In genomic region chr17:50550661-50551432, GRCh38 we compare ENCODE assay signal across 1 cellular context.
TF ChIP-seq lines count a peak whose summit lies in the region.

No MANE protein-coding gene starts in this region.

TF ChIP-seq in HepG2, 621 proteins besides CTCF, POLR2A, EP300 and RAD21 (continued from another document and continues in another):
- TF ChIP-seq PREB (CRISPR knock-in tag; IDR thresholded peaks at IDR 0.05): no peak
- no peak for TF ChIP-seq GABPA (IDR thresholded peaks at IDR 0.05; ENCODE audit: low read depth, low read length)
- TF ChIP-seq GABPA (CRISPR knock-in tag; IDR thresholded peaks at IDR 0.05; ENCODE audit: low read depth): no peak
- TF ChIP-seq ZNF317 (CRISPR knock-in tag; IDR thresholded peaks at IDR 0.05): no peak
- TF ChIP-seq AHR (CRISPR knock-in tag; IDR thresholded peaks at IDR 0.05): peak; percentile 64; the same call in 1 of the 2 replicates
- TF ChIP-seq ZNF746 (CRISPR knock-in tag; IDR thresholded peaks at IDR 0.05): no peak
- no peak for TF ChIP-seq MTF1 (CRISPR knock-in tag; IDR thresholded peaks at IDR 0.05)
- TF ChIP-seq ZNF572 (CRISPR knock-in tag; IDR thresholded peaks at IDR 0.05): peak; percentile 55; the same call in 1 of the 2 replicates
- peak; percentile 70; the same call in 1 of the 2 replicates for TF ChIP-seq SSRP1 (CRISPR knock-in tag; IDR thresholded peaks at IDR 0.05)
- TF ChIP-seq ZNF101 (CRISPR knock-in tag; IDR thresholded peaks at IDR 0.05; ENCODE audit: borderline replicate concordance, low read depth): no peak
- no peak for TF ChIP-seq ZNF282 (IDR thresholded peaks at IDR 0.05; ENCODE audit: partially characterized antibody)
- TF ChIP-seq RBFOX2 (IDR thresholded peaks at IDR 0.05; ENCODE audit: low read depth, low read length): no peak; the same call in 1 of the 2 replicates
- no peak for TF ChIP-seq ZC3H13 (CRISPR knock-in tag; IDR thresholded peaks at IDR 0.05)
- TF ChIP-seq SP2 (CRISPR knock-in tag; IDR thresholded peaks at IDR 0.05): no peak
- no peak; the same call in none of the 2 replicates for TF ChIP-seq HNF1B (CRISPR knock-in tag; IDR thresholded peaks at IDR 0.05)
- TF ChIP-seq AKNA (CRISPR knock-in tag; IDR thresholded peaks at IDR 0.05; ENCODE audit: borderline replicate concordance): no peak
- TF ChIP-seq POGZ (CRISPR knock-in tag; IDR thresholded peaks at IDR 0.05): 0 out of 2 replicates have a peak, but pooled peaks have one; percentile 38
- no peak for TF ChIP-seq ARNTL (CRISPR knock-in tag; IDR thresholded peaks at IDR 0.05)
- TF ChIP-seq NFE2L1 (CRISPR knock-in tag; IDR thresholded peaks at IDR 0.05; ENCODE audit: borderline replicate concordance): no peak
- TF ChIP-seq SP4 (CRISPR knock-in tag; IDR thresholded peaks at IDR 0.05): 0 out of 2 replicates have a peak, but pooled peaks have one; percentile 52
- no peak for TF ChIP-seq ZNF570 (CRISPR knock-in tag; IDR thresholded peaks at IDR 0.05; ENCODE audit: borderline replicate concordance)
- no peak for TF ChIP-seq PBX3 (CRISPR knock-in tag; IDR thresholded peaks at IDR 0.05; ENCODE audit: borderline replicate concordance)
- TF ChIP-seq ZNF12 (CRISPR knock-in tag; IDR thresholded peaks at IDR 0.05): peak; percentile 16; the same call in 1 of the 2 replicates
- peak; percentile 64 for TF ChIP-seq NRL (CRISPR knock-in tag; IDR thresholded peaks at IDR 0.05; ENCODE audit: borderline replicate concordance)
- TF ChIP-seq ATF5 (CRISPR knock-in tag; IDR thresholded peaks at IDR 0.05; ENCODE audit: low read depth): no peak
- no peak for TF ChIP-seq KAT2B (IDR thresholded peaks at IDR 0.05; ENCODE audit: borderline replicate concordance, low read depth, low read length)
- 0 out of 2 replicates have a peak, but pooled peaks have one; percentile 11 for TF ChIP-seq RARA (CRISPR knock-in tag; IDR thresholded peaks at IDR 0.05)
- TF ChIP-seq HDAC2 (CRISPR knock-in tag; IDR thresholded peaks at IDR 0.05): peak; percentile 51; the same call in 1 of the 2 replicates
- no peak; the same call in 1 of the 2 replicates for TF ChIP-seq HINFP (CRISPR knock-in tag; IDR thresholded peaks at IDR 0.05; ENCODE audit: low read depth)
- no peak for TF ChIP-seq KDM6A (CRISPR knock-in tag; IDR thresholded peaks at IDR 0.05; ENCODE audit: low read depth)
- TF ChIP-seq GPBP1L1 (CRISPR knock-in tag; IDR thresholded peaks at IDR 0.05): no peak
- TF ChIP-seq, protein P1, sequence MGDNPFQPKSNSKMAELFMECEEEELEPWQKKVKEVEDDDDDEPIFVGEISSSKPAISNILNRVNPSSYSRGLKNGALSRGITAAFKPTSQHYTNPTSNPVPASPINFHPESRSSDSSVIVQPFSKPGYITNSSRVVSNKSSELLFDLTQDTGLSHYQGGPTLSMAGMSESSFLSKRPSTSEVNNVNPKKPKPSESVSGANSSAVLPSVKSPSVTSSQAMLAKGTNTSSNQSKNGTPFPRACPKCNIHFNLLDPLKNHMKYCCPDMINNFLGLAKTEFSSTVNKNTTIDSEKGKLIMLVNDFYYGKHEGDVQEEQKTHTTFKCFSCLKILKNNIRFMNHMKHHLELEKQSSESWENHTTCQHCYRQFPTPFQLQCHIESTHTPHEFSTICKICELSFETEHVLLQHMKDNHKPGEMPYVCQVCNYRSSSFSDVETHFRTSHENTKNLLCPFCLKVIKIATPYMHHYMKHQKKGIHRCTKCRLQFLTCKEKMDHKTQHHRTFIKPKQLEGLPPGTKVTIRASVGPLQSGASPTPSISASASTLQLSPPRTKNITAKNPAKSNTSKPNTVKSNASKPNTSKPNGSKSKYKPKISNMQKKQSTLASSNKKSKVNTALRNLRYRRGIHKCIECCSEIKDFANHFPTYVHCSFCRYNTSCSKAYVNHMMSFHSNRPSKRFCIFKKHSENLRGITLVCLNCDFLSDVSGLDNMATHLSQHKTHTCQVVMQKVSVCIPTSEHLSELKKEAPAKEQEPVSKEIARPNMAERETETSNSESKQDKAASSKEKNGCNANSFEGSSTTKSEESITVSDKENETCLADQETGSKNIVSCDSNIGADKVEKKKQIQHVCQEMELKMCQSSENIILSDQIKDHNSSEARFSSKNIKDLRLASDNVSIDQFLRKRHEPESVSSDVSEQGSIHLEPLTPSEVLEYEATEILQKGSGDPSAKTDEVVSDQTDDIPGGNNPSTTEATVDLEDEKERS (CRISPR knock-in tag; IDR thresholded peaks at IDR 0.05): no peak
- no peak for TF ChIP-seq CREBL2 (CRISPR knock-in tag; IDR thresholded peaks at IDR 0.05; ENCODE audit: borderline replicate concordance)
- TF ChIP-seq HNRNPL (IDR thresholded peaks at IDR 0.05; ENCODE audit: low read depth, low read length): no peak
- TF ChIP-seq KLF15 (CRISPR knock-in tag; IDR thresholded peaks at IDR 0.05; ENCODE audit: borderline replicate concordance): no peak
- no peak for TF ChIP-seq ZNF674 (CRISPR knock-in tag; IDR thresholded peaks at IDR 0.05; ENCODE audit: low read depth)
- no peak for TF ChIP-seq SRY (CRISPR knock-in tag; IDR thresholded peaks at IDR 0.05)
- TF ChIP-seq, protein P2, sequence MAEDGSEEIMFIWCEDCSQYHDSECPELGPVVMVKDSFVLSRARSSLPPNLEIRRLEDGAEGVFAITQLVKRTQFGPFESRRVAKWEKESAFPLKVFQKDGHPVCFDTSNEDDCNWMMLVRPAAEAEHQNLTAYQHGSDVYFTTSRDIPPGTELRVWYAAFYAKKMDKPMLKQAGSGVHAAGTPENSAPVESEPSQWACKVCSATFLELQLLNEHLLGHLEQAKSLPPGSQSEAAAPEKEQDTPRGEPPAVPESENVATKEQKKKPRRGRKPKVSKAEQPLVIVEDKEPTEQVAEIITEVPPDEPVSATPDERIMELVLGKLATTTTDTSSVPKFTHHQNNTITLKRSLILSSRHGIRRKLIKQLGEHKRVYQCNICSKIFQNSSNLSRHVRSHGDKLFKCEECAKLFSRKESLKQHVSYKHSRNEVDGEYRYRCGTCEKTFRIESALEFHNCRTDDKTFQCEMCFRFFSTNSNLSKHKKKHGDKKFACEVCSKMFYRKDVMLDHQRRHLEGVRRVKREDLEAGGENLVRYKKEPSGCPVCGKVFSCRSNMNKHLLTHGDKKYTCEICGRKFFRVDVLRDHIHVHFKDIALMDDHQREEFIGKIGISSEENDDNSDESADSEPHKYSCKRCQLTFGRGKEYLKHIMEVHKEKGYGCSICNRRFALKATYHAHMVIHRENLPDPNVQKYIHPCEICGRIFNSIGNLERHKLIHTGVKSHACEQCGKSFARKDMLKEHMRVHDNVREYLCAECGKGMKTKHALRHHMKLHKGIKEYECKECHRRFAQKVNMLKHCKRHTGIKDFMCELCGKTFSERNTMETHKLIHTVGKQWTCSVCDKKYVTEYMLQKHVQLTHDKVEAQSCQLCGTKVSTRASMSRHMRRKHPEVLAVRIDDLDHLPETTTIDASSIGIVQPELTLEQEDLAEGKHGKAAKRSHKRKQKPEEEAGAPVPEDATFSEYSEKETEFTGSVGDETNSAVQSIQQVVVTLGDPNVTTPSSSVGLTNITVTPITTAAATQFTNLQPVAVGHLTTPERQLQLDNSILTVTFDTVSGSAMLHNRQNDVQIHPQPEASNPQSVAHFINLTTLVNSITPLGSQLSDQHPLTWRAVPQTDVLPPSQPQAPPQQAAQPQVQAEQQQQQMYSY (CRISPR knock-in tag; IDR thresholded peaks at IDR 0.05): no peak
- TF ChIP-seq ZBTB2 (CRISPR knock-in tag; IDR thresholded peaks at IDR 0.05; ENCODE audit: low read depth): no peak
- TF ChIP-seq RNF2 (conservative IDR thresholded peaks at IDR 0.05; ENCODE audit: low read depth): no peak
